ENCODE assay signal across 8 cellular contexts in the genomic region with DNA sequence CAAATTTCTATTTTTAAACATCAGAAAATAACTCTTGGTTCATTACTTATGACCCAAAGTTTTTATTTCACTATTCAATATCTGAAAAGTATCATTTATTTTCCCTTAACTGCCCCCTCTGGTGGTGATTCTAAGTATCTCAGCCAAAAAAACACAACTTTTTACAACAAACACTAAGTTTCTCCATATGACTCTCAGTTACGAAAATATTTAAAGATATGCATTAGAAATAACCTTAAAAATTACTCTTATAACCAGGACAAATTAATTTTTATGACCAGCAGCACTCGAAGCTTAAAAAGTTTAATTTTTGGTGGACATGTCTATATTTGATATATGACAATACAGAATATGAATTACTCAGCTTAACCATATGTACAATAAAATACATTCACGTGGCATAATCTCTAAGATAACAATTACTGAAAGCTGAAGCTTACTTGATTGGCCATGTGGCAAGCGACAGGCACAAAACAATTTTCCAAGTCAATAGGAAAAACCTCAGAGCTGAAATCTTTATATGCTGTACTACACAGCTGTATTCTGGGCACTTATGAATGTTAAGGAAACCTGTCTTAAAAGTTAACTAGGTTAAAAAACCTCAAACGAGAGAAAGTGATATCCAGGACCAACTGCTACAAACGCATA. TPM values are rescaled to one million over a fixed set of nuclear protein-coding genes. Genes with fewer than 3 reads are reported as not detected.
DNase-seq lines count a peak whose midpoint lies in the region; ATAC-seq and TF ChIP-seq lines count a peak whose summit lies in the region.

No MANE protein-coding gene starts in this region.

- H3K4me3 ChIP-seq in IMR-90 (ENCODE audit: insufficient read depth, low read depth, low read length) = peak overlapping the region; percentile 81
- peak overlapping the region; percentile 77 for H3K4me3 ChIP-seq in iPS DF 6.9 (ENCODE audit: low read length)
- peak overlapping the region; percentile 97 for H3K4me3 ChIP-seq in smooth muscle cell

- H4K8ac ChIP-seq in IMR-90 (ENCODE audit: low read depth in 2 of 2, low read length in 2 of 2) = no peak overlapping the region

- no peak overlapping the region for H4K91ac ChIP-seq in IMR-90 (ENCODE audit: insufficient read depth, low read depth, low read length)

- H3K27ac Mint-ChIP-seq in activated CD8-positive, alpha-beta T cell treated with anti-CD3 and anti-CD28 coated beads, Interleukin-2, amount 10 ng/mL, durations not matched to agents 7 days and 5 days = peak overlapping the region; percentile 100

- H3K4ac ChIP-seq in IMR-90 (ENCODE audit: low read depth, low read length) = no peak overlapping the region

- H3F3A ChIP-seq in smooth muscle cell (ENCODE audit: low read depth) = peaks cover 33% of the 10 kb centered on the region

- peak overlapping the region; percentile 85 for H3K4me2 ChIP-seq in IMR-90 (ENCODE audit: low read depth, low read length)
- peak overlapping the region; percentile 96 for H3K4me2 ChIP-seq in smooth muscle cell

- H2BK20ac ChIP-seq in IMR-90 (ENCODE audit: low read depth, low read length) = no peak overlapping the region

- peaks cover 7 to 15% of the 10 kb centered on the region in 2 experiments; a peak in 3 of 4 replicates for H3K79me1 ChIP-seq in IMR-90 (ENCODE audit: low read depth in 1 of 2, low read length in 2 of 2)

- peak overlapping the region; percentile 97 for H3K9ac ChIP-seq in IMR-90 (ENCODE audit: low read depth, low read length)
- peak overlapping the region; percentile 96 for H3K9ac ChIP-seq in smooth muscle cell (ENCODE audit: low read depth)

- CTCF ChIA-PET in IMR-90 (lab: Yijun Ruan, JAX) = interaction anchor here (0.6 to 2.7 kb wide), 9 partner anchors 9 to 119 kb away, joined by 3 to 12 read pairs (median 4); no protein-coding TSS in a partner anchor
- CTCF ChIA-PET in activated CD8-positive, alpha-beta T cell treated with anti-CD3 and anti-CD28 coated beads, Interleukin-2, amount 10 ng/mL, durations not matched to agents 7 days and 5 days (lab: Charles Lee) = interaction anchor here (0.8 to 12.8 kb wide), 21 partner anchors 10 to 304 kb away, joined by 3 to 222 read pairs (median 4); partner anchors contain the start of gene NFE2L3

- no TSS peak for BruUV-seq in IMR-90 (replicated peaks; lab: Mats Ljungman, UMichigan)

- no peak overlapping the region for H2AFZ ChIP-seq in IMR-90 (replicated peaks; ENCODE audit: low read length, poor library complexity)
- H2AFZ ChIP-seq in smooth muscle cell (ENCODE audit: low read depth) = no peak overlapping the region

- POLR2A ChIA-PET in IMR-90 (lab: Charles Lee; ENCODE audit: unreplicated experiment) = no interaction called here
- POLR2A ChIA-PET in activated CD8-positive, alpha-beta T cell treated with anti-CD3 and anti-CD28 coated beads, Interleukin-2, amount 10 ng/mL, durations not matched to agents 7 days and 5 days (lab: Charles Lee) = interaction anchor here (0.7 to 12.0 kb wide), 14 partner anchors 7 to 167 kb away, joined by 3 to 187 read pairs (median 10); partner anchors contain the start of gene NFE2L3

- H3K36me3 Mint-ChIP-seq in activated CD8-positive, alpha-beta T cell treated with anti-CD3 and anti-CD28 coated beads, Interleukin-2, amount 10 ng/mL, durations not matched to agents 7 days and 5 days (ENCODE audit: low read depth) = peaks cover 83% of the 10 kb centered on the region

- no peak overlapping the region for H3K18ac ChIP-seq in IMR-90 (ENCODE audit: low read depth, low read length)

- in situ Hi-C loops in IMR-90 (cut with MboI; ENCODE audit: low sequenced_read_pairs) = loop anchor here (10.0 kb wide), 2 partner anchors 907 to 947 kb away; partner anchors contain the start of genes HOXA2, HOXA5 and HOXA6

- peak overlapping the region; percentile 34; the same call in 1 of the 2 replicates for H3K27ac ChIP-seq in IMR-90 (ENCODE audit: insufficient read depth, low read length)
- no peak overlapping the region for H3K27ac ChIP-seq in iPS DF 6.9 (ENCODE audit: low read length)
- peak overlapping the region; percentile 93 for H3K27ac ChIP-seq in smooth muscle cell (ENCODE audit: low read depth)

- H2AK5ac ChIP-seq in IMR-90 (ENCODE audit: low read depth, low read length) = no peak overlapping the region

- H3K9me3 Mint-ChIP-seq in activated CD8-positive, alpha-beta T cell treated with anti-CD3 and anti-CD28 coated beads, Interleukin-2, amount 10 ng/mL, durations not matched to agents 7 days and 5 days (ENCODE audit: insufficient read depth) = no peaks in the 10 kb centered on the region

- H3K4me1 ChIP-seq in IMR-90 (ENCODE audit: control insufficient read depth, insufficient read depth, low read length) (peaks cover 5% of the 10 kb centered on the region), iPS DF 6.9 (ENCODE audit: control insufficient read depth, insufficient read depth, low read length) (no peaks in the 10 kb centered on the region), smooth muscle cell (ENCODE audit: low read depth) (peaks cover 43% of the 10 kb centered on the region)

- ATAC-seq in IMR-90 (ENCODE audit: low read depth) (no peak), HG02623 (IDR thresholded peaks at IDR 0.05; ENCODE audit: unreplicated experiment) (no peak)
- ATAC-seq in activated CD8-positive, alpha-beta T cell treated with anti-CD3 and anti-CD28 coated beads, Interleukin-2, amount 10 ng/mL, durations not matched to agents 7 days and 5 days = no peak

- peaks cover 89% of the 10 kb centered on the region for H3K79me2 ChIP-seq in smooth muscle cell (ENCODE audit: low read depth)

- TF ChIP-seq RAD21 in IMR-90 (IDR thresholded peaks at IDR 0.05; ENCODE audit: low read length) = no peak

- H3K36me3 ChIP-seq in IMR-90 (ENCODE audit: control insufficient read depth, insufficient read depth, low read length) = peaks cover 30% of the 10 kb centered on the region
- peaks cover 34% of the 10 kb centered on the region; the same call in 1 of the 2 replicates for H3K36me3 ChIP-seq in iPS DF 6.9 (ENCODE audit: control insufficient read depth, insufficient read depth, low read length)
- peaks cover 27% of the 10 kb centered on the region for H3K36me3 ChIP-seq in smooth muscle cell (ENCODE audit: low read depth)

- H2AK9ac ChIP-seq in IMR-90 (replicated peaks; ENCODE audit: low read depth, low read length, poor library complexity) = no peak overlapping the region

- H4K5ac ChIP-seq in IMR-90 (ENCODE audit: low read depth, low read length) = no peak overlapping the region

- peak overlapping the region; percentile 100 for H3K4me3 Mint-ChIP-seq in activated CD8-positive, alpha-beta T cell treated with anti-CD3 and anti-CD28 coated beads, Interleukin-2, amount 10 ng/mL, durations not matched to agents 7 days and 5 days

- H4K20me1 ChIP-seq in IMR-90 (ENCODE audit: insufficient read depth, low read length) (peaks cover 82% of the 10 kb centered on the region), smooth muscle cell (ENCODE audit: low read depth) (peaks cover 84% of the 10 kb centered on the region)

- no peaks in the 10 kb centered on the region for H3K9me1 ChIP-seq in IMR-90 (ENCODE audit: insufficient read depth, low read length)

- dilution Hi-C loops in IMR-90 (cut with HindIII; ENCODE audit: low sequenced_read_pairs, unreplicated experiment) = no loop called here

- intact Hi-C loops in IMR-90 (cut with micrococcal nuclease) = loop anchor here (1.0 to 5.0 kb wide), 4 partner anchors 42 to 306 kb away; no protein-coding TSS in a partner anchor

- no peak overlapping the region for H3K14ac ChIP-seq in IMR-90 (replicated peaks; ENCODE audit: low read depth, low read length)

- TF ChIP-seq CTCF in IMR-90 (conservative IDR thresholded peaks at IDR 0.05; ENCODE audit: low read depth, low read length) (peak; percentile 54), smooth muscle cell (IDR thresholded peaks at IDR 0.05; ENCODE audit: borderline replicate concordance, insufficient read depth, poor library complexity, severe bottlenecking) (peak; percentile 77)

- H3K9me3 ChIP-seq in IMR-90 (ENCODE audit: control insufficient read depth, insufficient read depth, low read length) (no peaks in the 10 kb centered on the region), iPS DF 6.9 (ENCODE audit: control insufficient read depth, insufficient read depth, low read length) (no peaks in the 10 kb centered on the region), smooth muscle cell (replicated peaks; ENCODE audit: low read depth) (no peaks in the 10 kb centered on the region)

- no peak overlapping the region for H2BK15ac ChIP-seq in IMR-90 (ENCODE audit: low read depth, low read length)

- no peaks in the 10 kb centered on the region for H3K27me3 ChIP-seq in IMR-90 (ENCODE audit: control insufficient read depth, insufficient read depth, low read length)
- H3K27me3 ChIP-seq in iPS DF 6.9 (ENCODE audit: control insufficient read depth, insufficient read depth, low read length) = no peaks in the 10 kb centered on the region
- H3K27me3 ChIP-seq in smooth muscle cell (ENCODE audit: low read depth) = no peaks in the 10 kb centered on the region

- DNase-seq in DMS114 treated with DMSO at 0.1 percent for 48 hours (lab: John Stamatoyannopoulos, UW; ENCODE audit: unreplicated experiment) (peak; percentile 43), IMR-90 (no peak), iPS DF 6.9 (ENCODE audit: low read depth, low spot score) (no peak), smooth muscle cell (lab: John Stamatoyannopoulos, UW; ENCODE audit: unreplicated experiment) (no peak), germinal center (ENCODE audit: low spot score) (no peak)
- DNase-seq in activated CD8-positive, alpha-beta T cell treated with anti-CD3 and anti-CD28 coated beads, Interleukin-2, amount 10 ng/mL, durations not matched to agents 7 days and 5 days = peak; percentile 46
- DNase-seq in stimulated activated CD4-positive, alpha-beta T cell treated with anti-CD3 and anti-CD28 coated beads, Interleukin-1b, Interleukin-23, amount 100 ng/mL, for 48 hours = no peak

- H2BK120ac ChIP-seq in IMR-90 (ENCODE audit: low read depth, low read length) = no peak overlapping the region

- no peak for TF ChIP-seq POLR2A in IMR-90 (IDR thresholded peaks at IDR 0.05; ENCODE audit: low read depth, low read length)

- H2BK5ac ChIP-seq in IMR-90 (ENCODE audit: low read depth, low read length, poor library complexity, severe bottlenecking) = peak overlapping the region; percentile 93

- H3K56ac ChIP-seq in IMR-90 (ENCODE audit: extremely low read depth, insufficient read depth, low read length) = peak overlapping the region; percentile 63

- peak overlapping the region; percentile 35; the same call in 1 of the 2 replicates for H3K23ac ChIP-seq in IMR-90 (ENCODE audit: low read depth, low read length)

- H3K4me1 Mint-ChIP-seq in activated CD8-positive, alpha-beta T cell treated with anti-CD3 and anti-CD28 coated beads, Interleukin-2, amount 10 ng/mL, durations not matched to agents 7 days and 5 days (ENCODE audit: low read depth) = peaks cover 38% of the 10 kb centered on the region

- H3K27me3 Mint-ChIP-seq in activated CD8-positive, alpha-beta T cell treated with anti-CD3 and anti-CD28 coated beads, Interleukin-2, amount 10 ng/mL, durations not matched to agents 7 days and 5 days (ENCODE audit: low read depth) = no peaks in the 10 kb centered on the region

- 0% methylated on average over 2 of the region's 6 CpGs; no CpG with 5 or more reads in 1 of the 2 experiments for WGBS in IMR-90 (ENCODE audit: extremely low coverage in 2 of 2, insufficient read length in 1 of 2), 2 experiments
- WGBS in iPS DF 6.9 (ENCODE audit: insufficient coverage, insufficient read length) = no CpG with 5 or more reads among the region's 6 CpGs
- WGBS in smooth muscle cell (ENCODE audit: low lambda C conversion rate) = 1% methylated on average over 6 of the region's 6 CpGs

RNA-seq across cellular contexts. Expression of gene HNRNPA2B1, which starts 2.3 kb away (rescaled TPM):
- total RNA-seq in IMR-90 (2012; rRNA removed) = 49.3 and 118 TPM in 2 replicates
- 417 and 515 TPM in 2 replicates for polyA plus RNA-seq in IMR-90 (2012; rRNA removed)
- polyA plus RNA-seq in IMR-90 (2012; cell fraction: cytosol; rRNA removed) = 51.3 and 57.4 TPM in 2 replicates
- 46.0 and 266 TPM in 2 replicates for polyA plus RNA-seq in IMR-90 (2012; cell fraction: nucleus; rRNA removed; ENCODE audit: low replicate concordance)
- 100 to 1,000 TPM; 882 to 899 TPM for total RNA-seq in activated CD8-positive, alpha-beta T cell treated with anti-CD3 and anti-CD28 coated beads, Interleukin-2, amount 10 ng/mL, durations not matched to agents 7 days and 5 days
- 158 and 173 TPM in 2 replicates for total RNA-seq in smooth muscle cell
- 393 and 438 TPM in 2 replicates for polyA plus RNA-seq in smooth muscle cell

RNA-seq across cellular contexts. Expression of gene CBX3, which starts 3.3 kb away (rescaled TPM):
- total RNA-seq in IMR-90 (2012; rRNA removed) (38.2 and 85.0 TPM in 2 replicates), smooth muscle cell (156 and 181 TPM in 2 replicates)
- polyA plus RNA-seq in IMR-90 (2012; rRNA removed) (65.6 and 76.5 TPM in 2 replicates), smooth muscle cell (118 and 119 TPM in 2 replicates)
- 7.2 and 7.8 TPM in 2 replicates for polyA plus RNA-seq in IMR-90 (2012; cell fraction: cytosol; rRNA removed)
- 41.4 and 59.8 TPM in 2 replicates for polyA plus RNA-seq in IMR-90 (2012; cell fraction: nucleus; rRNA removed; ENCODE audit: low replicate concordance)
- total RNA-seq in activated CD8-positive, alpha-beta T cell treated with anti-CD3 and anti-CD28 coated beads, Interleukin-2, amount 10 ng/mL, durations not matched to agents 7 days and 5 days = 100 to 1,000 TPM; 254 to 269 TPM

RNA-seq across cellular contexts. Expression of gene NFE2L3, which starts 46.3 kb away (rescaled TPM):
- 37.8 and 43.2 TPM in 2 replicates for total RNA-seq in IMR-90 (2012; rRNA removed)
- 22.8 and 28.0 TPM in 2 replicates for polyA plus RNA-seq in IMR-90 (2012; rRNA removed)
- 9.0 and 13.0 TPM in 2 replicates for polyA plus RNA-seq in IMR-90 (2012; cell fraction: cytosol; rRNA removed)
- 5.1 and 19.4 TPM in 2 replicates for polyA plus RNA-seq in IMR-90 (2012; cell fraction: nucleus; rRNA removed; ENCODE audit: low replicate concordance)
- 10 to 100 TPM in 1 of 2 experiments, 1 to 10 TPM in 1; 9.7 to 10.4 TPM for total RNA-seq in activated CD8-positive, alpha-beta T cell treated with anti-CD3 and anti-CD28 coated beads, Interleukin-2, amount 10 ng/mL, durations not matched to agents 7 days and 5 days
- total RNA-seq in smooth muscle cell = 5.5 and 5.6 TPM in 2 replicates
- 2.4 and 6.2 TPM in 2 replicates for polyA plus RNA-seq in smooth muscle cell

Comparison
In these comparisons a context has a peak if more than half of its experiments do, and no peak if none do; other contexts are left out.
1. DNase-seq: peak in DMS114 treated with DMSO at 0.1 percent for 48 hours (single experiment) and activated CD8-positive, alpha-beta T cell treated with anti-CD3 and anti-CD28 coated beads, Interleukin-2, amount 10 ng/mL, durations not matched to agents 7 days and 5 days (single experiment); none in IMR-90 (single experiment), iPS DF 6.9 (single experiment), smooth muscle cell (single experiment), stimulated activated CD4-positive, alpha-beta T cell treated with anti-CD3 and anti-CD28 coated beads, Interleukin-1b, Interleukin-23, amount 100 ng/mL, for 48 hours (single experiment) and germinal center (single experiment).
2. Peak in every context shown above with its lines, with median percentiles within 50 percentile points of each other: H3K4me3 ChIP-seq.